ENCODE assay signal across 10 cellular contexts in genomic region chr17:64061157-64061898, GRCh38. TPM values are rescaled to one million over a fixed set of nuclear protein-coding genes. Genes with fewer than 3 reads are reported as not detected.
A peak's percentile ranks its signal among the peaks of the same experiment; 100 is the strongest.
DNase-seq lines count a peak whose midpoint lies in the region; ATAC-seq, FAIRE-seq and TF ChIP-seq lines count a peak whose summit lies in the region.
"Had no signal": no experiment of that assay in that cellular context is flagged by ENCODE, and none has a peak within 500 bp of the region (broad histone marks: within the 10 kb centered on the region; RNA-seq: fewer than 3 reads in every experiment).

No MANE protein-coding gene starts in this region.

- H3K9me3 ChIP-seq in mammary epithelial cell (replicated peaks; ENCODE audit: insufficient read depth, low read length) = no peaks in the 10 kb centered on the region
- H3K9me3 ChIP-seq in breast epithelium = no peaks in the 10 kb centered on the region
- no peaks in the 10 kb centered on the region for H3K9me3 ChIP-seq in GM12878 (replicated peaks; ENCODE audit: control insufficient read depth, insufficient read depth, low read length)
- no peaks in the 10 kb centered on the region for H3K9me3 ChIP-seq in colonic mucosa

- H3K36me3 ChIP-seq in mammary epithelial cell (ENCODE audit: insufficient read depth, low read length) = peaks cover 5% of the 10 kb centered on the region
- no peaks in the 10 kb centered on the region for H3K36me3 ChIP-seq in breast epithelium
- peaks cover 7 to 17% of the 10 kb centered on the region in 2 experiments for H3K36me3 ChIP-seq in GM12878 (ENCODE audit: control insufficient read depth in 2 of 2, insufficient read depth in 2 of 2, low read length in 1 of 2)
- H3K36me3 ChIP-seq in colonic mucosa = no peaks in the 10 kb centered on the region

- no peak for TF ChIP-seq RAD21 in GM12878 (IDR thresholded peaks at IDR 0.05; ENCODE audit: insufficient read depth, low read depth, low read length)

- H3K27me3 ChIP-seq in mammary epithelial cell (ENCODE audit: insufficient read depth, low read length) (no peaks in the 10 kb centered on the region), breast epithelium (no peaks in the 10 kb centered on the region), GM12878 (replicated peaks in 1 of 2; ENCODE audit: control insufficient read depth in 2 of 2, insufficient read depth in 2 of 2, low read length in 1 of 2) (no peaks in the 10 kb centered on the region), colonic mucosa (no peaks in the 10 kb centered on the region)

- H4K20me1 ChIP-seq in mammary epithelial cell (ENCODE audit: insufficient read depth, low read length) = no peaks in the 10 kb centered on the region
- H4K20me1 ChIP-seq in GM12878 (ENCODE audit: control insufficient read depth, insufficient read depth) = no peaks in the 10 kb centered on the region

- intact Hi-C loops in mammary epithelial cell (cut with micrococcal nuclease) (no loop called here), breast epithelium (cut with DNase I; ENCODE audit: low total_unique reads) (no loop called here), GM12878 (cut with micrococcal nuclease; ENCODE audit: unreplicated experiment) (no loop called here), colonic mucosa (cut with DNase I) (loop anchor here (5.0 kb wide), 1 partner anchor 221 kb away; no protein-coding TSS in a partner anchor)

- H3K9ac ChIP-seq in mammary epithelial cell (ENCODE audit: insufficient read depth, low read length) (no peak overlapping the region), GM12878 (ENCODE audit: control insufficient read depth, insufficient read depth, low read length) (peak overlapping the region; percentile 45), colonic mucosa (ENCODE audit: low read depth in 2 of 2, low read length in 2 of 2) (no peak overlapping the region)

- H3K27me3 Mint-ChIP-seq in stimulated activated naive CD8-positive, alpha-beta T cell treated with anti-CD3 and anti-CD28 coated beads, Interleukin-15, amount 100 ng/mL, for 72 hours = no peaks in the 10 kb centered on the region

- peak; percentile 40 for ATAC-seq in HG03378 (IDR thresholded peaks at IDR 0.05; ENCODE audit: unreplicated experiment)
- ATAC-seq in GM12878 = peak; percentile 77
- ATAC-seq in stimulated activated naive CD8-positive, alpha-beta T cell treated with anti-CD3 and anti-CD28 coated beads, Interleukin-15, amount 100 ng/mL, for 72 hours = peak; percentile 93
- ATAC-seq in HG03045 (IDR thresholded peaks at IDR 0.05; ENCODE audit: unreplicated experiment) = no peak
- ATAC-seq: left cardiac atrium had no signal

- SMC1A ChIA-PET in GM12878 (lab: Charles Lee; ENCODE audit: uncharacterized antibody, unreplicated experiment) = interaction anchor here (1.1 to 10.0 kb wide), 9 partner anchors 8 to 70 kb away, joined by 3 to 151 read pairs (median 10); partner anchors contain the start of genes ERN1 and ICAM2

- no peak overlapping the region for H3K27ac ChIP-seq in mammary epithelial cell (ENCODE audit: insufficient read depth, low read depth, low read length)
- peak overlapping the region in 1 of 2 donors; percentile 30 for H3K27ac ChIP-seq in breast epithelium
- peak overlapping the region; percentile 73 for H3K27ac ChIP-seq in GM12878 (ENCODE audit: control insufficient read depth, insufficient read depth)
- H3K27ac ChIP-seq in colonic mucosa = no peak overlapping the region

- H3K9me3 Mint-ChIP-seq in stimulated activated naive CD8-positive, alpha-beta T cell treated with anti-CD3 and anti-CD28 coated beads, Interleukin-15, amount 100 ng/mL, for 72 hours = no peaks in the 10 kb centered on the region

- H3K27ac Mint-ChIP-seq in stimulated activated naive CD8-positive, alpha-beta T cell treated with anti-CD3 and anti-CD28 coated beads, Interleukin-15, amount 100 ng/mL, for 72 hours = peak overlapping the region; percentile 1 to 82

- H3K4me2 ChIP-seq in mammary epithelial cell (ENCODE audit: insufficient read depth, low read depth, low read length) (no peak overlapping the region), GM12878 (ENCODE audit: control insufficient read depth, insufficient read depth) (peak overlapping the region; percentile 12)

- H3K4me1 Mint-ChIP-seq in stimulated activated naive CD8-positive, alpha-beta T cell treated with anti-CD3 and anti-CD28 coated beads, Interleukin-15, amount 100 ng/mL, for 72 hours = peaks cover 74% of the 10 kb centered on the region

- no peak overlapping the region for H3K4me3 ChIP-seq in mammary epithelial cell (replicated peaks in 1 of 3; ENCODE audit: insufficient read depth in 1 of 3, low read depth in 2 of 3, low read length in 3 of 3)
- no peak overlapping the region for H3K4me3 ChIP-seq in breast epithelium
- H3K4me3 ChIP-seq in GM12878 = no peak overlapping the region
- no peak overlapping the region for H3K4me3 ChIP-seq in colonic mucosa

- 86% methylated on average over 6 of the region's 6 CpGs for WGBS in mammary epithelial cell (ENCODE audit: low coverage, missing lambda C conversion rate)
- WGBS in GM12878 (ENCODE audit: insufficient coverage, insufficient replicate concordance, low lambda C conversion rate, missing lambda C conversion rate) = 52% methylated on average over 6 of the region's 6 CpGs

- H3K79me2 ChIP-seq in mammary epithelial cell (ENCODE audit: insufficient read depth, low read length) (no peaks in the 10 kb centered on the region), GM12878 (ENCODE audit: control insufficient read depth, insufficient read depth, low read length) (no peaks in the 10 kb centered on the region)

- FAIRE-seq in GM12878 (lab: Jason Lieb, UNC) = peak; percentile 57
- FAIRE-seq: colon had no signal

- TF ChIP-seq POLR2A in breast epithelium (IDR thresholded peaks at IDR 0.05) (no peak), GM12878 (IDR thresholded peaks at IDR 0.05; ENCODE audit: low read depth, low read length) (no peak)

- DNase-seq in mammary epithelial cell = peak; percentile 48
- no peak for DNase-seq in breast epithelium (ENCODE audit: low spot score in 2 of 2)
- DNase-seq in GM12878 (ENCODE audit: low read depth, low spot score) = peak; percentile 68
- peak in 1 of 2 donors; percentile 49 for DNase-seq in stimulated activated naive CD8-positive, alpha-beta T cell treated with anti-CD3 and anti-CD28 coated beads, Interleukin-15, amount 100 ng/mL, for 72 hours
- DNase-seq in NOMO-1 treated with DMSO at 0.1 percent for 48 hours (lab: John Stamatoyannopoulos, UW; ENCODE audit: unreplicated experiment) = no peak
- DNase-seq in colonic mucosa = no peak
- DNase-seq: left cardiac atrium had no signal

- CTCF ChIA-PET in mammary epithelial cell (lab: Charles Lee; ENCODE audit: low non-redundant PET) (no interaction called here), GM12878 (lab: Yijun Ruan, JAX) (interaction anchor here (0.8 to 8.9 kb wide), 11 partner anchors 9 to 150 kb away, joined by 3 to 140 read pairs (median 8); partner anchors contain the start of genes CSHL1, ERN1 and ICAM2)

- peak overlapping the region in 1 of 2 donors; percentile 36 for H3K4me3 Mint-ChIP-seq in stimulated activated naive CD8-positive, alpha-beta T cell treated with anti-CD3 and anti-CD28 coated beads, Interleukin-15, amount 100 ng/mL, for 72 hours

- POLR2A ChIA-PET in GM12878 (lab: Charles Lee) = interaction anchor here (0.5 to 4.6 kb wide), 9 partner anchors 14 to 212 kb away, joined by 3 to 29 read pairs (median 4); no protein-coding TSS in a partner anchor

- TF ChIP-seq CTCF in mammary epithelial cell (conservative IDR thresholded peaks at IDR 0.05 in 1 of 2, IDR thresholded peaks at IDR 0.05 in 1 of 2; ENCODE audit: extremely low read depth in 1 of 2, insufficient read depth in 1 of 2, low read depth in 1 of 2, low read length in 2 of 2) (no peak), breast epithelium (IDR thresholded peaks at IDR 0.05) (no peak), GM12878 (IDR thresholded peaks at IDR 0.05 in 2 of 3, conservative IDR thresholded peaks at IDR 0.05 in 1 of 3; ENCODE audit: control insufficient read depth in 2 of 3, extremely low read depth in 1 of 3, insufficient read depth in 1 of 3, low read depth in 3 of 3, low read length in 3 of 3) (no peak), colonic mucosa (IDR thresholded peaks at IDR 0.05) (no peak)

- BruUV-seq in mammary epithelial cell (replicated peaks; lab: Mats Ljungman, UMichigan) = no TSS peak
- BruUV-seq in GM12878 (replicated peaks; lab: Mats Ljungman, UMichigan) = no TSS peak

- peak in 1 of 2 experiments; percentile 45; a peak in 1 of 4 replicates for TF ChIP-seq EP300 in GM12878 (IDR thresholded peaks at IDR 0.05; ENCODE audit: borderline replicate concordance in 1 of 2, control insufficient read depth in 1 of 2, low read depth in 2 of 2, low read length in 2 of 2)

- RAD21 ChIA-PET in GM12878 (lab: Charles Lee; ENCODE audit: unreplicated experiment) = interaction anchor here (0.7 to 7.4 kb wide), 6 partner anchors 13 to 115 kb away, joined by 3 to 120 read pairs (median 12); partner anchors contain the start of gene ERN1

- dilution Hi-C loops in mammary epithelial cell (cut with HindIII; ENCODE audit: low sequenced_read_pairs) = loop anchor here (10.0 kb wide), 1 partner anchor 333 kb away; the partner anchor contains the start of gene PECAM1

- H2AFZ ChIP-seq in mammary epithelial cell (ENCODE audit: low read depth, low read length) (no peak overlapping the region), GM12878 (ENCODE audit: control insufficient read depth, low read depth, low read length) (no peak overlapping the region)

- H3K4me1 ChIP-seq in mammary epithelial cell (ENCODE audit: insufficient read depth, low read length) (peaks cover 6% of the 10 kb centered on the region), breast epithelium (no peaks in the 10 kb centered on the region), GM12878 (ENCODE audit: control insufficient read depth, insufficient read depth, low read length) (peaks cover 44% of the 10 kb centered on the region), colonic mucosa (no peaks in the 10 kb centered on the region)

- in situ Hi-C loops in mammary epithelial cell (cut with MboI; ENCODE audit: low sequenced_read_pairs in 2 of 2) = no loop called here
- in situ Hi-C loops in GM12878 (cut with MboI) = no loop called here

RNA-seq across cellular contexts. Expression of gene ICAM2, which starts 40.9 kb away (rescaled TPM):
- total RNA-seq in mammary epithelial cell (1 to 10 TPM in 1 of 2 donors, under 1 TPM in 1; 0.49 to 2.8 TPM), breast epithelium (100 to 1,000 TPM in 1 of 3 donors, 10 to 100 TPM in 2; 26.1 to 106 (median 32.2) TPM), GM12878 (2014; rRNA removed) (60.7 and 62.8 TPM in 2 replicates), GM12878 (2014; rRNA removed; fragmentation: Illumina TruSeq; extraction: Trizol) (39.2 and 40.8 TPM in 2 replicates), GM12878 (2021) (37.4 and 42.7 TPM in 2 replicates), colonic mucosa (1 to 10 TPM; 9.2 to 9.5 TPM)
- polyA plus RNA-seq in mammary epithelial cell (0.36 TPM), GM12878 (2011; rRNA removed) (53.7 and 108 TPM in 2 replicates), GM12878 (2014; fragmentation: Illumina TruSeq; extraction: Trizol) (34.5 and 55.5 TPM in 2 replicates), GM12878 (2014; fragmentation: Nextera tagmentation; extraction: Ambion mirVana) (10 to 100 TPM; 23.6 to 27.7 TPM), GM12878 (2014; rRNA removed) (61.4 and 66.7 TPM in 2 replicates), GM12878 (2016; fragmentation: Nextera tagmentation; extraction: Ambion mirVana) (10 to 100 TPM; 69.8 to 70.2 TPM)
- polyA minus RNA-seq in mammary epithelial cell = not detected
- 74.8 and 80.2 TPM in 2 replicates for total RNA-seq in GM12878 (2013; cell fraction: nucleolus; rRNA removed)
- 31.8 TPM for polyA plus RNA-seq in GM12878 (2011; ENCODE audit: low read depth)
- 170 and 179 TPM in 2 replicates for polyA plus RNA-seq in GM12878 (2011; cell fraction: cytosol; rRNA removed)
- 67.6 and 85.3 TPM in 2 replicates for polyA plus RNA-seq in GM12878 (2011; cell fraction: nucleus; rRNA removed)
- 38.9 and 53.9 TPM in 2 replicates for polyA plus RNA-seq in GM12878 (2012)
- 109 and 137 TPM in 2 replicates for polyA minus RNA-seq in GM12878 (2011; rRNA and poly(A)+ RNA removed)
- 37.4 and 38.6 TPM in 2 replicates for polyA minus RNA-seq in GM12878 (2011; cell fraction: cytosol; rRNA and poly(A)+ RNA removed)
- polyA minus RNA-seq in GM12878 (2011; cell fraction: nucleus; rRNA and poly(A)+ RNA removed) = 14.5 and 23.2 TPM in 2 replicates

Comparison
In these comparisons a context has a peak if more than half of its experiments do, and no peak if none do; other contexts are left out.
1. DNase-seq: peak in mammary epithelial cell (single experiment) and GM12878 (single experiment); none in breast epithelium (0 of 2), NOMO-1 treated with DMSO at 0.1 percent for 48 hours (single experiment) and colonic mucosa (single experiment).